ENCODE assay signal across 12 cellular contexts in the genomic region with DNA sequence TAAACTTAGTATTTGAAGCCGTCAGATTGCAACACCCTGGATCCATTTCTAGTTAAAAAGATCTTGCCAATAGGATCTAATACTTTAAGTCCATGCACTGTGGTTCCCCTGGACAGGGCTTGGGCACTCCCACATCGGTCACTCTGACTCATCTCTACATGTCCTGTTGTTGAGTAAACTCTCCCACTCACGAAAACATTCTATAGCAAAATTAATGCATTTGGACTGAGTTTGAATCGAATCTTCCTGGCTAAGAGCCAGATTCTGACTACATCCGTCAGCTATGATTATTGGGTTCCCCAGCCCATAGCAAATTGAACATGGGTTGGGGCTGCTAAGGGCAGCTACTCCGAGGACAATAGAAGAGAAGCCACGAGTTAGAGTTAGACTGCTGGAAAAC.
A peak's percentile ranks its signal among the peaks of the same experiment; 100 is the strongest.
DNase-seq lines count a peak whose midpoint lies in the region; ATAC-seq and TF ChIP-seq lines count a peak whose summit lies in the region.
"Had no signal": no experiment of that assay in that cellular context is flagged by ENCODE, and none has a peak within 500 bp of the region (broad histone marks: within the 10 kb centered on the region; RNA-seq: fewer than 3 reads in every experiment).

No MANE protein-coding gene starts in this region.

- DNase-seq in AG08396 (ENCODE audit: low spot score) (peak; percentile 64), HT1080 (ENCODE audit: low read depth) (peak; percentile 77), astrocyte of the cerebellum (ENCODE audit: low read depth) (peak; percentile 79), kidney tubule cell (ENCODE audit: low spot score) (peak; percentile 27), cerebellar nuclear complex (lab: John Stamatoyannopoulos, UW) (no peak), HAP-1 (ENCODE audit: low spot score in 2 of 2) (no peak), NCI-H2029 (lab: John Stamatoyannopoulos, UW) (no peak)
- DNase-seq: activated T-cell treated with anti-CD3 and anti-CD28 coated beads for 4 hours; CD4-positive, alpha-beta memory T cell; NCI-H1694; testis had no signal

- TF ChIP-seq CTCF in astrocyte of the cerebellum (IDR thresholded peaks at IDR 0.05; ENCODE audit: low read depth, low read length, missing control alignments), result no peak

- no peaks in the 10 kb centered on the region for H3K27me3 ChIP-seq in HAP-1 (ENCODE audit: low read depth)
- H3K27me3 ChIP-seq: testis had no signal

- no peak for ATAC-seq in HG03565 (IDR thresholded peaks at IDR 0.05; ENCODE audit: unreplicated experiment)

- H3K4me3 ChIP-seq in astrocyte of the cerebellum (ENCODE audit: low read depth, low read length) (no peak overlapping the region), HAP-1 (no peak overlapping the region)
- H3K4me3 ChIP-seq: testis had no signal

- no peaks in the 10 kb centered on the region for H3K36me3 ChIP-seq in HAP-1 (replicated peaks)

- peaks cover 40% of the 10 kb centered on the region for H3K4me1 ChIP-seq in HAP-1
- H3K4me1 ChIP-seq: testis had no signal

- in situ Hi-C loops in astrocyte of the cerebellum (cut with HindIII; ENCODE audit: low sequenced_read_pairs) (loop anchor here (25.0 kb wide), 1 partner anchor 852 kb away; no protein-coding TSS in a partner anchor), HAP-1 (cut with MboI; ENCODE audit: low sequenced_read_pairs) (no loop called here)

- no peaks in the 10 kb centered on the region for H3K9me3 ChIP-seq in HAP-1
- H3K9me3 ChIP-seq: testis had no signal

Comparison
In these comparisons a context has a peak if more than half of its experiments do, and no peak if none do; other contexts are left out.
1. DNase-seq: peak in AG08396 (single experiment), HT1080 (single experiment), astrocyte of the cerebellum (single experiment) and kidney tubule cell (single experiment); none in cerebellar nuclear complex (0 of 2), HAP-1 (0 of 2) and NCI-H2029 (single experiment).